In the genomic region with DNA sequence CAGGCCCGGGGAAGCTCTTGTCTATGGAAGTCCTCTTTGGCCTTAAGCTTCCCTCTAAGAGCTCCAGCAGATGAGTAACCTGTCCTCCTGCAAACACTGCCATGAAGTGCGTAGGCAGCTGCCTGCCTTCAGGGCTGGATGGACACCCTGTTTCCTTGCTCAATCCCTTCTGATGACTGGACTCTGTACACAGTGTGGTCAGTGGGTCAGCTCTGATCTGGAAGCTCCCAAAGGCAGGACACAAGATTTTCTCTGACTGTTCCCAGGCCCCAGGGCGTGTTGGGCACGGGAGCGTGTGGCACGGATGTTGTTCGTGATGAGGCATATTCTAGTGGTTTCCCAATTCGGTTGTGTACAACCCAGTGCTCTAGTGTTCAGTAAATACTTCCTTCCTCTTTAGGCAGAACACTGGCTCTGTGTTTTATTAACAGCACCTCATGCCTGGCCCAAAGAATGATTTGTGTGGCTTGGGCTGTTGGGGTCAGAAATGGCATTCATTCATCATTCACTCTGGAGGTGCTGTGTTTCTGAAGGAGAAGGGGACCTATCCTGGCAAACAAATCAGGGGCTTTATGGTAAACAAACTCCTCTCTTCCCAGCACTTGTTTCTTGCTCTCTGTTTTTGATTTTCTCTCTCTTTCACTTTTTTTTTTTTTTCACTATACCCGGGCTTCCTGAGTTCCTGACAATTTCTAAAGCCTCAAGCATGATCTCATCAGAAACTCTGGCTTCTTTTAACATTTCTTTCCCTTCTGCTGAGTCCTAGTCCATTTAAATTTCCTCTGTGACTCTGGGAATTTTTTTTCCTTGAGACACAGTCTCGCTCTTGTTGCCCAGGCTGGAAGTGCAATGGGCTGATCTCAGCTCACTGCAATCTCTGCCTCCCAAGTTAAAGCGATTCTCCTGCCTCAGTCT, we compare ENCODE assay signal across 8 cellular contexts. TPM values are rescaled to one million over a fixed set of nuclear protein-coding genes. Genes with fewer than 3 reads are reported as not detected.
A peak's percentile ranks its signal among the peaks of the same experiment; 100 is the strongest.
DNase-seq lines count a peak whose midpoint lies in the region; ATAC-seq and TF ChIP-seq lines count a peak whose summit lies in the region.

No MANE protein-coding gene starts in this region.

- H3K79me2 ChIP-seq in mesendoderm (ENCODE audit: control insufficient read depth, insufficient read depth, low read length), result no peaks in the 10 kb centered on the region

- H3K36me3 ChIP-seq in mesendoderm (ENCODE audit: control insufficient read depth, insufficient read depth, low read length), result no peaks in the 10 kb centered on the region

- intact Hi-C loops in left cardiac atrium (cut with DNase I), result no loop called here

- TF ChIP-seq CTCF in GM13976 (IDR thresholded peaks at IDR 0.05; ENCODE audit: borderline replicate concordance, control extremely low read depth, extremely low read depth, insufficient read depth, missing control alignments), result no peak

- no CpG with 5 or more reads among the region's 11 CpGs for WGBS in mesendoderm (ENCODE audit: extremely low coverage, insufficient coverage, low lambda C conversion rate)

- DNase-seq in GM13976 (ENCODE audit: low spot score), result peak; percentile 33
- peak; percentile 50 for DNase-seq in KG1 (lab: John Stamatoyannopoulos, UW)
- peak; percentile 71 for DNase-seq in activated effector memory CD4-positive, alpha-beta T cell treated with anti-CD3 and anti-CD28 coated beads, Interleukin-2, amount 50 U/mL, for 16 hours
- DNase-seq in left cardiac atrium, result peak; percentile 60
- no peak for DNase-seq in mesendoderm
- DNase-seq in superior temporal gyrus (ENCODE audit: extremely low spot score), result no peak
- no peak for DNase-seq in NCI-H1694 treated with DMSO at 0.1 percent for 48 hours (lab: John Stamatoyannopoulos, UW)

- H3K27ac ChIP-seq in skin epidermis (peak overlapping the region in 19 of 21 experiments; percentile 9 to 88 (median 65)), mesendoderm (ENCODE audit: low read depth, low read length) (no peak overlapping the region)

- H3K18ac ChIP-seq in mesendoderm (ENCODE audit: low read length), result no peak overlapping the region

- H3K4ac ChIP-seq in mesendoderm (ENCODE audit: low read depth, low read length), result no peak overlapping the region

- no peak overlapping the region for H3K23ac ChIP-seq in mesendoderm (ENCODE audit: low read length)

- H3K4me3 ChIP-seq in skin epidermis (no peak overlapping the region), mesendoderm (ENCODE audit: low read length) (no peak overlapping the region)

- H2BK120ac ChIP-seq in mesendoderm (ENCODE audit: low read depth, low read length), result no peak overlapping the region

- no peak overlapping the region for H3K9ac ChIP-seq in mesendoderm (ENCODE audit: low read length)

- no peak overlapping the region for H4K5ac ChIP-seq in mesendoderm (ENCODE audit: low read length)

- H3K4me2 ChIP-seq in mesendoderm (ENCODE audit: low read length), result no peak overlapping the region

- no peaks in the 10 kb centered on the region for H3K27me3 ChIP-seq in mesendoderm (ENCODE audit: insufficient read depth, low read length, poor library complexity)

- no peaks in the 10 kb centered on the region for H3K4me1 ChIP-seq in mesendoderm (ENCODE audit: control insufficient read depth, low read depth, low read length)

- no peak overlapping the region for H2AK5ac ChIP-seq in mesendoderm (ENCODE audit: low read length)

- H2BK15ac ChIP-seq in mesendoderm (replicated peaks; ENCODE audit: low read depth), result no peak overlapping the region

- ATAC-seq in left cardiac atrium, result peak; percentile 76 to 83

- H2BK5ac ChIP-seq in mesendoderm (ENCODE audit: low read length), result no peak overlapping the region

- no peaks in the 10 kb centered on the region for H3K79me1 ChIP-seq in mesendoderm (ENCODE audit: low read length)

- no peak overlapping the region for H3K56ac ChIP-seq in mesendoderm (ENCODE audit: low read length)

- in situ Hi-C loops in GM13976 (cut with MboI; ENCODE audit: low sequenced_read_pairs, unreplicated experiment), result no loop called here

- no peak overlapping the region for H4K8ac ChIP-seq in mesendoderm (ENCODE audit: low read depth, low read length)

RNA-seq across cellular contexts. Expression of gene RNF157, which starts 12.0 kb away (rescaled TPM):
- 10 to 100 TPM; 11.1 to 19.9 TPM for total RNA-seq in left cardiac atrium
- 1.1 TPM for polyA plus RNA-seq in mesendoderm (2013, experiment 1 of 2)
- polyA plus RNA-seq in mesendoderm (2013, experiment 2 of 2), result 1.3 TPM

RNA-seq across cellular contexts. Expression of gene UBALD2, which starts 12.9 kb away (rescaled TPM):
- 10 to 100 TPM; 21.3 to 30.8 TPM for total RNA-seq in left cardiac atrium
- polyA plus RNA-seq in mesendoderm (2013, experiment 1 of 2), result 41.6 TPM
- polyA plus RNA-seq in mesendoderm (2013, experiment 2 of 2), result 41.5 TPM

RNA-seq across cellular contexts. Expression of gene QRICH2, which starts 55.8 kb away (rescaled TPM):
- 1 to 10 TPM; 1.9 to 3.9 TPM for total RNA-seq in left cardiac atrium
- 1.2 TPM for polyA plus RNA-seq in mesendoderm (2013, experiment 1 of 2)
- polyA plus RNA-seq in mesendoderm (2013, experiment 2 of 2), result 1.3 TPM

Comparison
In these comparisons a context has a peak if more than half of its experiments do, and no peak if none do; other contexts are left out.
1. DNase-seq: peak in GM13976 (single experiment), KG1 (single experiment), activated effector memory CD4-positive, alpha-beta T cell treated with anti-CD3 and anti-CD28 coated beads, Interleukin-2, amount 50 U/mL, for 16 hours (single experiment) and left cardiac atrium (single experiment); none in mesendoderm (single experiment), superior temporal gyrus (single experiment) and NCI-H1694 treated with DMSO at 0.1 percent for 48 hours (single experiment).